8 cellular contexts compared by ENCODE assay signal in genomic region chr4:147550626-147551250, GRCh38.
DNase-seq lines count a peak whose midpoint lies in the region; ATAC-seq and TF ChIP-seq lines count a peak whose summit lies in the region.

No MANE protein-coding gene starts in this region.

- H3K9me3 ChIP-seq in mucosa of descending colon = no peaks in the 10 kb centered on the region

- peaks cover 5% of the 10 kb centered on the region for H3K4me1 Mint-ChIP-seq in neural crest cell

- DNase-seq in HCEC 1CT (peak; percentile 62), neural crest cell (ENCODE audit: low read depth, low spot score) (no peak), MV-4-11 (lab: John Stamatoyannopoulos, UW) (no peak), NOMO-1 (lab: John Stamatoyannopoulos, UW; ENCODE audit: unreplicated experiment in 2 of 2) (no peak), mucosa of descending colon (no peak), NCI-H1048 (lab: John Stamatoyannopoulos, UW) (no peak)

- no peak overlapping the region for H3K4me3 ChIP-seq in mucosa of descending colon

- peaks cover 7% of the 10 kb centered on the region for H3K9me3 Mint-ChIP-seq in neural crest cell

- no peaks in the 10 kb centered on the region for H3K4me1 ChIP-seq in mucosa of descending colon (ENCODE audit: low read depth)

- no peaks in the 10 kb centered on the region for H3K36me3 ChIP-seq in mucosa of descending colon (ENCODE audit: low read depth)

- intact Hi-C loops in mucosa of descending colon (cut with DNase I, micrococcal nuclease) = no loop called here

- H3K36me3 Mint-ChIP-seq in neural crest cell (ENCODE audit: low read depth) = peaks cover 3% of the 10 kb centered on the region

- ATAC-seq in GM18511 (IDR thresholded peaks at IDR 0.05; ENCODE audit: unreplicated experiment) (peak; percentile 73), SK-N-SH treated with all-trans-retinoic acid at 6 μM for 48 hours (peak; percentile 20), mucosa of descending colon (no peak)

- no peak for TF ChIP-seq CTCF in neural crest cell (conservative IDR thresholded peaks at IDR 0.05)
- no peak for TF ChIP-seq CTCF in mucosa of descending colon (IDR thresholded peaks at IDR 0.05)

- H3K27me3 Mint-ChIP-seq in neural crest cell (ENCODE audit: low read depth) = no peaks in the 10 kb centered on the region

- peak overlapping the region; percentile 14 for H3K27ac Mint-ChIP-seq in neural crest cell (ENCODE audit: unreplicated experiment)

- H3K4me3 Mint-ChIP-seq in neural crest cell = no peak overlapping the region

TF ChIP-seq in SK-N-SH treated with all-trans-retinoic acid at 6 μM for 48 hours, 23 proteins besides CTCF, POLR2A, EP300 and RAD21:
- no peak for TF ChIP-seq ZC3H10 (CRISPR knock-in tag; IDR thresholded peaks at IDR 0.05)
- no peak for TF ChIP-seq TCF4 (CRISPR knock-in tag; IDR thresholded peaks at IDR 0.05; ENCODE audit: borderline replicate concordance)
- no peak for TF ChIP-seq CSDC2 (CRISPR knock-in tag; IDR thresholded peaks at IDR 0.05)
- TF ChIP-seq, protein P1, sequence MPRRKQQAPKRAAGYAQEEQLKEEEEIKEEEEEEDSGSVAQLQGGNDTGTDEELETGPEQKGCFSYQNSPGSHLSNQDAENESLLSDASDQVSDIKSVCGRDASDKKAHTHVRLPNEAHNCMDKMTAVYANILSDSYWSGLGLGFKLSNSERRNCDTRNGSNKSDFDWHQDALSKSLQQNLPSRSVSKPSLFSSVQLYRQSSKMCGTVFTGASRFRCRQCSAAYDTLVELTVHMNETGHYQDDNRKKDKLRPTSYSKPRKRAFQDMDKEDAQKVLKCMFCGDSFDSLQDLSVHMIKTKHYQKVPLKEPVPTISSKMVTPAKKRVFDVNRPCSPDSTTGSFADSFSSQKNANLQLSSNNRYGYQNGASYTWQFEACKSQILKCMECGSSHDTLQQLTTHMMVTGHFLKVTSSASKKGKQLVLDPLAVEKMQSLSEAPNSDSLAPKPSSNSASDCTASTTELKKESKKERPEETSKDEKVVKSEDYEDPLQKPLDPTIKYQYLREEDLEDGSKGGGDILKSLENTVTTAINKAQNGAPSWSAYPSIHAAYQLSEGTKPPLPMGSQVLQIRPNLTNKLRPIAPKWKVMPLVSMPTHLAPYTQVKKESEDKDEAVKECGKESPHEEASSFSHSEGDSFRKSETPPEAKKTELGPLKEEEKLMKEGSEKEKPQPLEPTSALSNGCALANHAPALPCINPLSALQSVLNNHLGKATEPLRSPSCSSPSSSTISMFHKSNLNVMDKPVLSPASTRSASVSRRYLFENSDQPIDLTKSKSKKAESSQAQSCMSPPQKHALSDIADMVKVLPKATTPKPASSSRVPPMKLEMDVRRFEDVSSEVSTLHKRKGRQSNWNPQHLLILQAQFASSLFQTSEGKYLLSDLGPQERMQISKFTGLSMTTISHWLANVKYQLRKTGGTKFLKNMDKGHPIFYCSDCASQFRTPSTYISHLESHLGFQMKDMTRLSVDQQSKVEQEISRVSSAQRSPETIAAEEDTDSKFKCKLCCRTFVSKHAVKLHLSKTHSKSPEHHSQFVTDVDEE (CRISPR knock-in tag; IDR thresholded peaks at IDR 0.05) = no peak
- no peak for TF ChIP-seq RARB (CRISPR knock-in tag; IDR thresholded peaks at IDR 0.05)
- TF ChIP-seq ARNTL (CRISPR knock-in tag; IDR thresholded peaks at IDR 0.05; ENCODE audit: borderline replicate concordance, low read depth) = no peak
- no peak for TF ChIP-seq GLIS3 (CRISPR knock-in tag; IDR thresholded peaks at IDR 0.05)
- no peak for TF ChIP-seq PPARA (CRISPR knock-in tag; IDR thresholded peaks at IDR 0.05; ENCODE audit: borderline replicate concordance)
- no peak for TF ChIP-seq ESRRG (CRISPR knock-in tag; IDR thresholded peaks at IDR 0.05)
- no peak for TF ChIP-seq ZNF70 (CRISPR knock-in tag; IDR thresholded peaks at IDR 0.05)
- TF ChIP-seq SNAI2 (CRISPR knock-in tag; IDR thresholded peaks at IDR 0.05) = no peak
- TF ChIP-seq TOX (CRISPR knock-in tag; IDR thresholded peaks at IDR 0.05; ENCODE audit: borderline replicate concordance) = no peak
- TF ChIP-seq ZNF8 (CRISPR knock-in tag; IDR thresholded peaks at IDR 0.05) = no peak
- TF ChIP-seq ISL1 (CRISPR knock-in tag; IDR thresholded peaks at IDR 0.05) = no peak
